28 cellular contexts compared by ENCODE assay signal in the genomic region with DNA sequence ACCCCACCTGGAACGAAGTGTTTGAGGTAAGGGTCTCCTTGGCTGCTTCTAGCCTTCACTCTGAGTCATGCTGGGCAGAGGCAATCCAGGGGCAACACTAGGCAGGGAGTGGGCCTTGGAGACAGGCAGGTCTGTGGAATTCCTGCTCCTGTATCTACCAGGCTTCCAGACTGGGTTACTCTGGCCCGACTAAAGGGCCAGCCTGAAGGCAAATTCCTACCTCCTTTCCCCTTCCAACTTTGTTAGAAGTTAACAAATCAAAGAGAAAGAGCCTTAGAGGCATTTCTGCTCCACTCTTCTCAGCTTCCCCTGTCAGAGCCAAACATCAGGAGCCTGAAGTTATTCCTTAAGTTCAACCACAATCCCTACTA.
"Had no signal": no experiment of that assay in that cellular context is flagged by ENCODE, and none has a peak within 500 bp of the region (broad histone marks: within the 10 kb centered on the region; RNA-seq: fewer than 3 reads in every experiment).

No MANE protein-coding gene starts in this region.

- H3K27ac ChIP-seq: neural progenitor cell, ovary, parathyroid adenoma, psoas muscle, right lobe of liver, sigmoid colon, suprapubic skin, testis, tibial artery, transverse colon, upper lobe of left lung, vagina had no signal

- H3K27ac Mint-ChIP-seq: natural killer cell; nephron; neural progenitor cell; progenitor cell of endocrine pancreas; stimulated activated effector memory CD8-positive, alpha-beta T cell treated with anti-CD3 and anti-CD28 coated beads, Interleukin-12 subunit alpha, Interleukin-12 subunit beta, amount 100 ng/mL, for 72 hours; stimulated activated naive B cell treated with anti-CD40 and anti-IgM and Interleukin-4, amounts not matched to agents 10 μg/mL and 1 μg/mL and 100 μg/mL, for 72 hours had no signal

- H3K9me3 Mint-ChIP-seq: natural killer cell; nephron; neural progenitor cell; stimulated activated effector memory CD8-positive, alpha-beta T cell treated with anti-CD3 and anti-CD28 coated beads, Interleukin-12 subunit alpha, Interleukin-12 subunit beta, amount 100 ng/mL, for 72 hours; stimulated activated naive B cell treated with anti-CD40 and anti-IgM and Interleukin-4, amounts not matched to agents 10 μg/mL and 1 μg/mL and 100 μg/mL, for 72 hours; stimulated activated naive CD8-positive, alpha-beta T cell treated with anti-CD3 and anti-CD28 coated beads, Interleukin-15, Interleukin-2, amounts not matched to agents 100 ng/mL and 50 ng/mL, for 24 hours had no signal

- H3K9me3 ChIP-seq: ovary, psoas muscle, right lobe of liver, sigmoid colon, suprapubic skin, testis, tibial artery, transverse colon, upper lobe of left lung, vagina had no signal

- H3K79me2 ChIP-seq: parathyroid adenoma had no signal

- H3K4me1 Mint-ChIP-seq: natural killer cell; stimulated activated effector memory CD8-positive, alpha-beta T cell treated with anti-CD3 and anti-CD28 coated beads, Interleukin-12 subunit alpha, Interleukin-12 subunit beta, amount 100 ng/mL, for 72 hours; stimulated activated naive B cell treated with anti-CD40 and anti-IgM and Interleukin-4, amounts not matched to agents 10 μg/mL and 1 μg/mL and 100 μg/mL, for 72 hours had no signal

- H3K4me2 ChIP-seq: neural progenitor cell had no signal

- H2AFZ ChIP-seq: neural progenitor cell, parathyroid adenoma had no signal

- DNase-seq: natural killer cell; occipital lobe; ovary; posterior cingulate gyrus; right cardiac atrium; right lobe of liver; sigmoid colon; small intestine; stimulated activated CD4-positive, alpha-beta T cell treated with anti-CD3 and anti-CD28 coated beads, Interleukin-15, amount 100 ng/mL, for 24 hours; stimulated activated CD4-positive, alpha-beta T cell treated with anti-CD3 and anti-CD28 coated beads, Interleukin-2, amount 100 ng/mL, for 24 hours; stimulated activated CD4-positive, alpha-beta T cell treated with anti-CD3 and anti-CD28 coated beads, Interleukin-2, amount 100 ng/mL, for 48 hours; stimulated activated CD4-positive, alpha-beta T cell treated with anti-CD3 and anti-CD28 coated beads, Interleukin-4, amount 100 ng/mL, for 24 hours; stimulated activated naive B cell treated with anti-CD40 and anti-IgM and Interleukin-4, amounts not matched to agents 10 μg/mL and 1 μg/mL and 100 μg/mL, for 72 hours; stimulated activated naive CD4-positive, alpha-beta T cell treated with Interleukin-2 at 50 U/mL for 16 hours; substantia nigra; testis; tibial artery; transverse colon; upper lobe of left lung had no signal

- H3K9ac ChIP-seq: neural progenitor cell, parathyroid adenoma had no signal

- H3K4me3 Mint-ChIP-seq: natural killer cell; nephron; neural progenitor cell; stimulated activated effector memory CD8-positive, alpha-beta T cell treated with anti-CD3 and anti-CD28 coated beads, Interleukin-12 subunit alpha, Interleukin-12 subunit beta, amount 100 ng/mL, for 72 hours; stimulated activated naive B cell treated with anti-CD40 and anti-IgM and Interleukin-4, amounts not matched to agents 10 μg/mL and 1 μg/mL and 100 μg/mL, for 72 hours; stimulated activated naive CD8-positive, alpha-beta T cell treated with anti-CD3 and anti-CD28 coated beads, Interleukin-15, Interleukin-2, amounts not matched to agents 100 ng/mL and 50 ng/mL, for 24 hours had no signal

- H3K27me3 ChIP-seq: neural progenitor cell, ovary, right lobe of liver, sigmoid colon, suprapubic skin, testis, transverse colon, upper lobe of left lung, vagina had no signal

- H3K27me3 Mint-ChIP-seq: progenitor cell of endocrine pancreas had no signal

- ATAC-seq: natural killer cell; psoas muscle; right cardiac atrium; right lobe of liver; stimulated activated effector memory CD8-positive, alpha-beta T cell treated with anti-CD3 and anti-CD28 coated beads, Interleukin-12 subunit alpha, Interleukin-12 subunit beta, amount 100 ng/mL, for 72 hours; stimulated activated naive B cell treated with anti-CD40 and anti-IgM and Interleukin-4, amounts not matched to agents 10 μg/mL and 1 μg/mL and 100 μg/mL, for 72 hours had no signal

- H3K4me3 ChIP-seq: neural progenitor cell, ovary, psoas muscle, right lobe of liver, sigmoid colon, suprapubic skin, testis, tibial artery, transverse colon, upper lobe of left lung, vagina had no signal

- H3K4me1 ChIP-seq: neural progenitor cell, parathyroid adenoma, right lobe of liver, testis, tibial artery had no signal

- H3K36me3 ChIP-seq: neural progenitor cell, ovary, right lobe of liver, suprapubic skin, transverse colon, vagina had no signal
